25 cellular contexts compared by ENCODE assay signal in genomic region chr3:196998966-196999760, GRCh38.
"Had no signal": no experiment of that assay in that cellular context is flagged by ENCODE, and none has a peak within 500 bp of the region (broad histone marks: within the 10 kb centered on the region; RNA-seq: fewer than 3 reads in every experiment).

No MANE protein-coding gene starts in this region.

- H3K4me1 ChIP-seq: breast epithelium had no signal

- H3K4me2 ChIP-seq: KMS-11 had no signal

- H3K27me3 Mint-ChIP-seq: activated CD8-positive, alpha-beta T cell treated with anti-CD3 and anti-CD28 coated beads for 36 hours; activated naive CD8-positive, alpha-beta T cell had no signal

- H3K27me3 ChIP-seq: adrenal gland, breast epithelium, SJSA1 had no signal

- DNase-seq: activated CD4-positive, alpha-beta T cell treated with anti-CD3 and anti-CD28 coated beads for 4 hours; activated CD8-positive, alpha-beta memory T cell treated with anti-CD3 and anti-CD28 coated beads, Interleukin-2, amount 50 U/mL, for 4 hours; activated CD8-positive, alpha-beta T cell treated with anti-CD3 and anti-CD28 coated beads for 36 hours; activated effector memory CD4-positive, alpha-beta T cell treated with anti-CD3 and anti-CD28 coated beads, Interleukin-2, amount 50 U/mL, for 16 hours; activated naive CD4-positive, alpha-beta T cell treated with Interleukin-2 at 50 U/mL for 16 hours; adrenal gland; anterior cingulate cortex; central memory CD4-positive, alpha-beta T cell; IMR-90; NCI-H1092; NCI-H1417 treated with DMSO at 0.1 percent for 48 hours; NCI-H1694; NCI-H2029; NCI-H510A treated with DMSO at 0.1 percent for 48 hours; NCI-H69; NK-92 treated with Interleukin-12 subunit alpha and Interleukin-12 subunit beta, amount 100 ng/mL, for 24 hours; OCI-M1; RPMI8226; SHP77; SW 1271 had no signal

- H3K4me3 ChIP-seq: adrenal gland, breast epithelium, SJSA1 had no signal

- H3K36me3 ChIP-seq: adrenal gland, breast epithelium, SJSA1 had no signal

- H3K36me3 Mint-ChIP-seq: activated naive CD8-positive, alpha-beta T cell had no signal

- H3K9me3 Mint-ChIP-seq: activated CD8-positive, alpha-beta T cell treated with anti-CD3 and anti-CD28 coated beads for 36 hours; T-helper 1 cell treated with Interleukin-12 subunit alpha and Interleukin-12 subunit beta and Interleukin-4 antibody, amounts not matched to agents 30 μg/mL and 1 μg/mL, for 36 hours had no signal

- H3K27ac Mint-ChIP-seq: activated CD8-positive, alpha-beta T cell treated with anti-CD3 and anti-CD28 coated beads for 36 hours; activated naive CD8-positive, alpha-beta T cell; T-helper 1 cell treated with Interleukin-12 subunit alpha and Interleukin-12 subunit beta and Interleukin-4 antibody, amounts not matched to agents 30 μg/mL and 1 μg/mL, for 36 hours had no signal

- H3K27ac ChIP-seq: adrenal gland, breast epithelium, KMS-11, SJSA1 had no signal

- H3K9me3 ChIP-seq: adrenal gland, breast epithelium, SJSA1 had no signal

- H3K4me3 Mint-ChIP-seq: activated CD8-positive, alpha-beta T cell treated with anti-CD3 and anti-CD28 coated beads for 36 hours; activated naive CD8-positive, alpha-beta T cell; T-helper 1 cell treated with Interleukin-12 subunit alpha and Interleukin-12 subunit beta and Interleukin-4 antibody, amounts not matched to agents 30 μg/mL and 1 μg/mL, for 36 hours had no signal
